ENCODE assay signal across 1 cellular context in the genomic region with DNA sequence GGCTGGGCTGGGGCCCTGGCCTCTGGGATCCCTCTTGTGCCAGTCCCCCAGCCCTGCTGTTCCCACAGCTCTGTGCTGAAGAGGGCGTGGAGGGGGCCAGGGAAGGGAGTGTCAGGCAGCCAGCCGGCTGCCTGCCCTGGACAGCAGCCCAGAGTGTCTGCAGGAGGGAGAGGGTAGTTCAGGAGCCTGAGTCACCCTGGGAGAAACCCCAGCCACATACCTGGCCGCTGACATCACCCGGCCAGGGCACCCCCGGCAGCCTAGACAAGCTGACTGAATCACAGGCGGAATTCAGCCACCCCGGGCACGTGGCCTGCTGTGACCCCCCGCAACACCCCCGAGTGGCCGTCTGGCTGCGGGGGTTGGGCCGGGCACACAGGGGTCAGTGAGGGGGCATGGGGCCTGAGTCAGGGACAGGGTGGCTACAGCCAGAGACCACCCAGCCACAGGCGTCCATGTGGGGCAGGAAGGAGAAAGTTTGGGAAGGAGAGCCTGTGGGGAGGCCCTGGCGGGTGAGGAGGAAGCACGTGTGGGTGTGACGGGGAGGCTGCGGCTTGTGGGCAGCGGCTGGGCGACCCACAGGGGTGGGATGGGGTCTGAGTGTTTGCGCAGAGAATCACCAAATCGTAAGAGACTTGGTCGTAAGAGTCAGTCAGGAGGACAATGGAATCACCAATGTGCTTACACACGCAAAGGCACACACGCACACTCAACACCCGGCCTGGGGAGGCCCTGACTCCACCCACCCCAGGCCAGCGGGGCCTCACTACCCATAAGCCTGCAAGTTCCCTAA.
TF ChIP-seq lines count a peak whose summit lies in the region.

No MANE protein-coding gene starts in this region.

TF ChIP-seq in HepG2, 621 proteins besides CTCF, POLR2A, EP300 and RAD21 (continued from another document and continues in another):
- TF ChIP-seq, protein P1, sequence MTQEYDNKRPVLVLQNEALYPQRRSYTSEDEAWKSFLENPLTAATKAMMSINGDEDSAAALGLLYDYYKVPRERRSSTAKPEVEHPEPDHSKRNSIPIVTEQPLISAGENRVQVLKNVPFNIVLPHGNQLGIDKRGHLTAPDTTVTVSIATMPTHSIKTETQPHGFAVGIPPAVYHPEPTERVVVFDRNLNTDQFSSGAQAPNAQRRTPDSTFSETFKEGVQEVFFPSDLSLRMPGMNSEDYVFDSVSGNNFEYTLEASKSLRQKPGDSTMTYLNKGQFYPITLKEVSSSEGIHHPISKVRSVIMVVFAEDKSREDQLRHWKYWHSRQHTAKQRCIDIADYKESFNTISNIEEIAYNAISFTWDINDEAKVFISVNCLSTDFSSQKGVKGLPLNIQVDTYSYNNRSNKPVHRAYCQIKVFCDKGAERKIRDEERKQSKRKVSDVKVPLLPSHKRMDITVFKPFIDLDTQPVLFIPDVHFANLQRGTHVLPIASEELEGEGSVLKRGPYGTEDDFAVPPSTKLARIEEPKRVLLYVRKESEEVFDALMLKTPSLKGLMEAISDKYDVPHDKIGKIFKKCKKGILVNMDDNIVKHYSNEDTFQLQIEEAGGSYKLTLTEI (CRISPR knock-in tag; conservative IDR thresholded peaks at IDR 0.05) = no peak
- TF ChIP-seq, protein P2, sequence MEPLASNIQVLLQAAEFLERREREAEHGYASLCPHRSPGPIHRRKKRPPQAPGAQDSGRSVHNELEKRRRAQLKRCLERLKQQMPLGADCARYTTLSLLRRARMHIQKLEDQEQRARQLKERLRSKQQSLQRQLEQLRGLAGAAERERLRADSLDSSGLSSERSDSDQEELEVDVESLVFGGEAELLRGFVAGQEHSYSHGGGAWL (CRISPR knock-in tag; IDR thresholded peaks at IDR 0.05) = no peak; the same call in 1 of the 2 replicates
- TF ChIP-seq GABPA (IDR thresholded peaks at IDR 0.05; ENCODE audit: low read depth, low read length) = no peak
- TF ChIP-seq GABPA (CRISPR knock-in tag; IDR thresholded peaks at IDR 0.05; ENCODE audit: low read depth) = 0 out of 2 replicates have a peak, but pooled peaks have one; percentile 8
- peak; percentile 51; the same call in 1 of the 2 replicates for TF ChIP-seq GFI1 (CRISPR knock-in tag; IDR thresholded peaks at IDR 0.05; ENCODE audit: borderline replicate concordance)
- peak; percentile 41; the same call in 1 of the 2 replicates for TF ChIP-seq ISL2 (CRISPR knock-in tag; IDR thresholded peaks at IDR 0.05)
- TF ChIP-seq CBX5 (CRISPR knock-in tag; IDR thresholded peaks at IDR 0.05; ENCODE audit: borderline replicate concordance) = peak; percentile 31; the same call in 1 of the 2 replicates
- no peak for TF ChIP-seq ZNF784 (CRISPR knock-in tag; IDR thresholded peaks at IDR 0.05; ENCODE audit: borderline replicate concordance)
- TF ChIP-seq ATF6 (CRISPR knock-in tag; conservative IDR thresholded peaks at IDR 0.05) = no peak
- TF ChIP-seq SNAPC2 (CRISPR knock-in tag; IDR thresholded peaks at IDR 0.05) = no peak
- TF ChIP-seq ARID5B (CRISPR knock-in tag; IDR thresholded peaks at IDR 0.05) = peak; percentile 91
- TF ChIP-seq ZBTB42 (CRISPR knock-in tag; IDR thresholded peaks at IDR 0.05) = no peak
- TF ChIP-seq ERF (CRISPR knock-in tag; IDR thresholded peaks at IDR 0.05) = peak; percentile 56; the same call in 1 of the 2 replicates
- TF ChIP-seq, protein P3, sequence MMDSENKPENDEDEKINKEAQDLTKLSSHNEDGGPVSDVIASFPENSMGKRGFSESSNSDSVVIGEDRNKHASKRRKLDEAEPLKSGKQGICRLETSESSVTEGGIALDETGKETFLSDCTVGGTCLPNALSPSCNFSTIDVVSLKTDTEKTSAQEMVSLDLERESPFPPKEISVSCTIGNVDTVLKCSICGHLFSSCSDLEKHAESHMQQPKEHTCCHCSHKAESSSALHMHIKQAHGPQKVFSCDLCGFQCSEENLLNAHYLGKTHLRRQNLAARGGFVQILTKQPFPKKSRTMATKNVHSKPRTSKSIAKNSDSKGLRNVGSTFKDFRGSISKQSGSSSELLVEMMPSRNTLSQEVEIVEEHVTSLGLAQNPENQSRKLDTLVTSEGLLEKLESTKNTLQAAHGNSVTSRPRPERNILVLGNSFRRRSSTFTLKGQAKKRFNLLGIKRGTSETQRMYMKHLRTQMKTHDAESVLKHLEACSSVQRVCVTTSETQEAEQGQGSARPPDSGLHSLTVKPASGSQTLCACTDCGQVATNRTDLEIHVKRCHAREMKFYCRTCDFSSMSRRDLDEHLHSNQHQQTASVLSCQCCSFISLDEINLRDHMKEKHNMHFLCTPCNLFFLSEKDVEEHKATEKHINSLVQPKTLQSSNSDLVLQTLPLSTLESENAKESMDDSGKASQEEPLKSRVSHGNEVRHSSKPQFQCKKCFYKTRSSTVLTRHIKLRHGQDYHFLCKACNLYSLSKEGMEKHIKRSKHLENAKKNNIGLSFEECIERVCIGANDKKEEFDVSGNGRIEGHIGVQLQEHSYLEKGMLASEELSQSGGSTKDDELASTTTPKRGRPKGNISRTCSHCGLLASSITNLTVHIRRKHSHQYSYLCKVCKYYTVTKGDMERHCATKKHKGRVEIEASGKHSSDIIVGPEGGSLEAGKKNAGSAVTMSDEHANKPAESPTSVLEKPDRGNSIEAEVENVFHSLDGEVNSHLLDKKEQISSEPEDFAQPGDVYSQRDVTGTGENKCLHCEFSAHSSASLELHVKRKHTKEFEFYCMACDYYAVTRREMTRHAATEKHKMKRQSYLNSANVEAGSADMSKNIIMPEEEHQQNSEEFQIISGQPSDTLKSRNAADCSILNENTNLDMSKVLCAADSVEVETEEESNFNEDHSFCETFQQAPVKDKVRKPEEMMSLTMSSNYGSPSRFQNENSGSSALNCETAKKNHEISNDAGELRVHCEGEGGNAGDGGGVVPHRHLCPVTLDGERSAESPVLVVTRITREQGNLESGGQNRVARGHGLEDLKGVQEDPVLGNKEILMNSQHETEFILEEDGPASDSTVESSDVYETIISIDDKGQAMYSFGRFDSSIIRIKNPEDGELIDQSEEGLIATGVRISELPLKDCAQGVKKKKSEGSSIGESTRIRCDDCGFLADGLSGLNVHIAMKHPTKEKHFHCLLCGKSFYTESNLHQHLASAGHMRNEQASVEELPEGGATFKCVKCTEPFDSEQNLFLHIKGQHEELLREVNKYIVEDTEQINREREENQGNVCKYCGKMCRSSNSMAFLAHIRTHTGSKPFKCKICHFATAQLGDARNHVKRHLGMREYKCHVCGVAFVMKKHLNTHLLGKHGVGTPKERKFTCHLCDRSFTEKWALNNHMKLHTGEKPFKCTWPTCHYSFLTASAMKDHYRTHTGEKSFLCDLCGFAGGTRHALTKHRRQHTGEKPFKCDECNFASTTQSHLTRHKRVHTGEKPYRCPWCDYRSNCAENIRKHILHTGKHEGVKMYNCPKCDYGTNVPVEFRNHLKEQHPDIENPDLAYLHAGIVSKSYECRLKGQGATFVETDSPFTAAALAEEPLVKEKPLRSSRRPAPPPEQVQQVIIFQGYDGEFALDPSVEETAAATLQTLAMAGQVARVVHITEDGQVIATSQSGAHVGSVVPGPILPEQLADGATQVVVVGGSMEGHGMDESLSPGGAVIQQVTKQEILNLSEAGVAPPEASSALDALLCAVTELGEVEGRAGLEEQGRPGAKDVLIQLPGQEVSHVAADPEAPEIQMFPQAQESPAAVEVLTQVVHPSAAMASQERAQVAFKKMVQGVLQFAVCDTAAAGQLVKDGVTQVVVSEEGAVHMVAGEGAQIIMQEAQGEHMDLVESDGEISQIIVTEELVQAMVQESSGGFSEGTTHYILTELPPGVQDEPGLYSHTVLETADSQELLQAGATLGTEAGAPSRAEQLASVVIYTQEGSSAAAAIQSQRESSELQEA (CRISPR knock-in tag; IDR thresholded peaks at IDR 0.05; ENCODE audit: not compliant biosample characterization) = peak; percentile 41
- TF ChIP-seq HIVEP1 (CRISPR knock-in tag; IDR thresholded peaks at IDR 0.05) = peak; percentile 100
- TF ChIP-seq NFIC (IDR thresholded peaks at IDR 0.05; ENCODE audit: low read length) = 0 out of 2 replicates have a peak, but pooled peaks have one; percentile 56
- no peak for TF ChIP-seq ZNF30 (CRISPR knock-in tag; IDR thresholded peaks at IDR 0.05)
- 0 out of 2 replicates have a peak, but pooled peaks have one; percentile 75 for TF ChIP-seq ATF7-NPFF (CRISPR knock-in tag; IDR thresholded peaks at IDR 0.05; ENCODE audit: low read depth)
- peak; percentile 36 for TF ChIP-seq HNRNPK (IDR thresholded peaks at IDR 0.05; ENCODE audit: low read depth, low read length, poor library complexity, severe bottlenecking)
- TF ChIP-seq MAX (IDR thresholded peaks at IDR 0.05) = peak; percentile 88
- TF ChIP-seq ZBTB25 (CRISPR knock-in tag; IDR thresholded peaks at IDR 0.05) = peak; percentile 18; the same call in 1 of the 2 replicates
- peak; percentile 62; the same call in 1 of the 2 replicates for TF ChIP-seq ZNF839 (CRISPR knock-in tag; IDR thresholded peaks at IDR 0.05; ENCODE audit: borderline replicate concordance)
- TF ChIP-seq ZNF574 (CRISPR knock-in tag; IDR thresholded peaks at IDR 0.05) = peak; percentile 54
- TF ChIP-seq SOX13 (IDR thresholded peaks at IDR 0.05) = no peak
- peak in 1 of 2 experiments; percentile 67; a peak in 2 of 4 replicates for TF ChIP-seq SOX13 (CRISPR knock-in tag; conservative IDR thresholded peaks at IDR 0.05 in 1 of 2, IDR thresholded peaks at IDR 0.05 in 1 of 2)
- no peak for TF ChIP-seq NFE2 (CRISPR knock-in tag; IDR thresholded peaks at IDR 0.05)
- 0 out of 2 replicates have a peak, but pooled peaks have one; percentile 26 for TF ChIP-seq NCOR1 (IDR thresholded peaks at IDR 0.05; ENCODE audit: borderline replicate concordance, low read length)
